Comparison of ENCODE assay signal across 28 cellular contexts in genomic region chr2:112688086-112688880, GRCh38. TPM values are rescaled to one million over a fixed set of nuclear protein-coding genes. Genes with fewer than 3 reads are reported as not detected.
DNase-seq lines count a peak whose midpoint lies in the region; ATAC-seq, FAIRE-seq and TF ChIP-seq lines count a peak whose summit lies in the region.
"Had no signal": no experiment of that assay in that cellular context is flagged by ENCODE, and none has a peak within 500 bp of the region (broad histone marks: within the 10 kb centered on the region; RNA-seq: fewer than 3 reads in every experiment).

No MANE protein-coding gene starts in this region.

- no peak overlapping the region for H2AFZ ChIP-seq in PC-9

- no peak for ATAC-seq in GM21447 (IDR thresholded peaks at IDR 0.05; ENCODE audit: unreplicated experiment)
- ATAC-seq: activated CD4-positive, CD25-positive, alpha-beta regulatory T cell treated with anti-CD3 and anti-CD28 coated beads, Interleukin-2, amount 50 U/mL, for 24 hours; activated CD8-positive, alpha-beta T cell treated with anti-CD3 and anti-CD28 coated beads, Interleukin-2, amount 10 ng/mL, durations not matched to agents 7 days and 5 days; activated T-cell treated with anti-CD3 and anti-CD28 coated beads, Interleukin-2, amount 50 U/mL, for 4 hours; foreskin keratinocyte; psoas muscle; stimulated activated effector memory CD8-positive, alpha-beta T cell treated with anti-CD3 and anti-CD28 coated beads, Interleukin-12 subunit alpha, Interleukin-12 subunit beta, amount 100 ng/mL, for 72 hours had no signal

- peak; percentile 48 for DNase-seq in HCEC 1CT
- peak in 1 of 2 experiments; percentile 43 for DNase-seq in PC-9
- peak; percentile 41 for DNase-seq in fibroblast of mammary gland (ENCODE audit: low read depth)
- peak; percentile 51 for DNase-seq in small intestine
- DNase-seq in DMS153 treated with DMSO at 0.1 percent for 48 hours (lab: John Stamatoyannopoulos, UW; ENCODE audit: unreplicated experiment): no peak
- DNase-seq in NCI-H524 treated with DMSO at 0.1 percent for 48 hours (lab: John Stamatoyannopoulos, UW): no peak
- DNase-seq: activated CD8-positive, alpha-beta T cell treated with anti-CD3 and anti-CD28 coated beads, Interleukin-2, amount 10 ng/mL, durations not matched to agents 7 days and 5 days; activated naive CD4-positive, alpha-beta T cell treated with Interleukin-2 at 50 U/mL for 16 hours; activated T-cell treated with anti-CD3 and anti-CD28 coated beads, Interleukin-2, amount 50 U/mL, for 4 hours; CD4-positive, alpha-beta memory T cell; DMS 273 treated with DMSO at 0.1 percent for 48 hours; foreskin keratinocyte; GDM1; hypothalamus; Kasumi-1; NCI-H2081 treated with DMSO at 0.1 percent for 48 hours; NCI-H524; psoas muscle had no signal

- H3K27me3 ChIP-seq in PC-9 (ENCODE audit: insufficient read depth, low read depth) (no peaks in the 10 kb centered on the region), small intestine (ENCODE audit: control insufficient read depth in 2 of 2, insufficient read depth in 2 of 2, low read length in 2 of 2) (no peaks in the 10 kb centered on the region)
- H3K27me3 ChIP-seq: cardiac muscle cell, dorsolateral prefrontal cortex, foreskin keratinocyte, suprapubic skin, vagina had no signal

- intact Hi-C loops in PC-9 (cut with micrococcal nuclease; ENCODE audit: unreplicated experiment): no loop called here

- no peaks in the 10 kb centered on the region for H3K9me2 ChIP-seq in PC-9 (ENCODE audit: insufficient read depth)

- H3K27ac ChIP-seq in PC-9: peak overlapping the region; percentile 46
- H3K27ac ChIP-seq in small intestine (ENCODE audit: low read depth in 1 of 2, low read length in 1 of 2): no peak overlapping the region
- H3K27ac ChIP-seq: cardiac muscle cell, dorsolateral prefrontal cortex, foreskin keratinocyte, psoas muscle, suprapubic skin, vagina had no signal

- peaks cover 51% of the 10 kb centered on the region for H3F3A ChIP-seq in PC-9 (ENCODE audit: insufficient read depth, low read depth)

- POLR2A ChIA-PET in PC-9 (lab: Charles Lee; ENCODE audit: unreplicated experiment): interaction anchor here (0.6 kb wide), 1 partner anchor 61 kb away, joined by 5 read pairs; no protein-coding TSS in a partner anchor

- no peak for FAIRE-seq in small intestine (lab: Jason Lieb, UNC)
- FAIRE-seq: islet of Langerhans had no signal

- no peak overlapping the region for H3K4me3 ChIP-seq in PC-9
- no peak overlapping the region for H3K4me3 ChIP-seq in fibroblast of mammary gland (ENCODE audit: control insufficient read depth, low read depth, low read length)
- no peak overlapping the region for H3K4me3 ChIP-seq in small intestine (ENCODE audit: low read depth in 1 of 2, low read length in 2 of 2)
- H3K4me3 ChIP-seq: cardiac muscle cell, dorsolateral prefrontal cortex, psoas muscle, suprapubic skin, vagina had no signal

- peak overlapping the region; percentile 18; the same call in 1 of the 2 replicates for H3K4me2 ChIP-seq in PC-9

- H3K9me3 ChIP-seq in PC-9 (ENCODE audit: insufficient read depth, low read depth) (no peaks in the 10 kb centered on the region), small intestine (ENCODE audit: control insufficient read depth, low read depth) (no peaks in the 10 kb centered on the region)
- H3K9me3 ChIP-seq: suprapubic skin, vagina had no signal

- BruUV-seq in PC-9 (replicated peaks; lab: Mats Ljungman, UMichigan): no TSS peak

- H3K36me3 ChIP-seq in PC-9 (ENCODE audit: low read depth): no peaks in the 10 kb centered on the region
- H3K36me3 ChIP-seq in small intestine (ENCODE audit: control insufficient read depth in 2 of 2, insufficient read depth in 2 of 2, low read length in 2 of 2): no peaks in the 10 kb centered on the region
- H3K36me3 ChIP-seq: cardiac muscle cell, suprapubic skin, vagina had no signal

- H3K79me2 ChIP-seq in PC-9 (ENCODE audit: low read depth): no peaks in the 10 kb centered on the region

- CTCF ChIA-PET in PC-9 (lab: Charles Lee): interaction anchor here (0.5 kb wide), 1 partner anchor 32 kb away, joined by 12 read pairs; no protein-coding TSS in a partner anchor

- H4K20me1 ChIP-seq in PC-9 (ENCODE audit: insufficient read depth): no peaks in the 10 kb centered on the region

- TF ChIP-seq CTCF in PC-9 (conservative IDR thresholded peaks at IDR 0.05) (no peak), fibroblast of mammary gland (conservative IDR thresholded peaks at IDR 0.05; ENCODE audit: control insufficient read depth, insufficient read depth, low read depth, low read length) (no peak)

- H3K4me1 ChIP-seq in PC-9 (replicated peaks; ENCODE audit: insufficient read depth) (peaks cover 67% of the 10 kb centered on the region), small intestine (ENCODE audit: control insufficient read depth in 2 of 2, insufficient read depth in 1 of 2, low read depth in 1 of 2, low read length in 1 of 2) (peaks cover 0 to 5% of the 10 kb centered on the region in 2 donors)

- 78 to 90% (median 83%) methylated on average over 14 of the region's 14 CpGs for WGBS in small intestine, 3 donors

RNA-seq across cellular contexts. Expression of gene NT5DC4, which starts 32.5 kb away (rescaled TPM):
- total RNA-seq in PC-9 (2021): 6.1 and 6.5 TPM in 2 replicates
- polyA plus RNA-seq in small intestine: under 1 TPM in 1 of 3 donors, not detected in 2; 0.04 TPM
- total RNA-seq: activated CD8-positive, alpha-beta T cell treated with anti-CD3 and anti-CD28 coated beads, Interleukin-2, amount 10 ng/mL, durations not matched to agents 7 days and 5 days; activated T-cell treated with anti-CD3 and anti-CD28 coated beads, Interleukin-2, amount 50 U/mL, for 4 hours; cardiac muscle cell; CD4-positive, alpha-beta memory T cell; epithelial cell of proximal tubule; psoas muscle; vagina had no signal
- polyA plus RNA-seq: cardiac muscle cell; CD4-positive, alpha-beta memory T cell; liver; psoas muscle had no signal

RNA-seq across cellular contexts. Expression of gene SLC20A1, which starts 42.5 kb away (rescaled TPM):
- total RNA-seq in PC-9 (2021): 99.9 and 106 TPM in 2 replicates
- polyA plus RNA-seq in small intestine: 10 to 100 TPM; 14.8 to 26.7 (median 24.6) TPM

Comparison
In these comparisons a context has a peak if more than half of its experiments do, and no peak if none do; other contexts are left out.
1. DNase-seq: peak in HCEC 1CT (single experiment), fibroblast of mammary gland (single experiment) and small intestine (single experiment); none in DMS153 treated with DMSO at 0.1 percent for 48 hours (single experiment) and NCI-H524 treated with DMSO at 0.1 percent for 48 hours (single experiment).